1 cellular context compared by ENCODE assay signal in genomic region chr11:117199061-117199915, GRCh38.
TF ChIP-seq lines count a peak whose summit lies in the region.

TSS of gene TAGLN (plus strand) at chr11:117199370. CDS start at chr11:117203014, 3,644 bp downstream.

TF ChIP-seq in Ishikawa, 13 proteins besides CTCF, POLR2A, EP300 and RAD21 (continued from another document):
- TF ChIP-seq USF1 (IDR thresholded peaks at IDR 0.05) (no peak), ZBTB7A (IDR thresholded peaks at IDR 0.05; ENCODE audit: low read depth) (peak; percentile 61), NFIC (IDR thresholded peaks at IDR 0.05) (peak; percentile 51), FOXM1 (IDR thresholded peaks at IDR 0.05; ENCODE audit: borderline replicate concordance, low read depth) (peak; percentile 95), CEBPB (IDR thresholded peaks at IDR 0.05) (no peak; the same call in 1 of the 2 replicates)
